ENCODE assay signal across 32 cellular contexts in the genomic region with DNA sequence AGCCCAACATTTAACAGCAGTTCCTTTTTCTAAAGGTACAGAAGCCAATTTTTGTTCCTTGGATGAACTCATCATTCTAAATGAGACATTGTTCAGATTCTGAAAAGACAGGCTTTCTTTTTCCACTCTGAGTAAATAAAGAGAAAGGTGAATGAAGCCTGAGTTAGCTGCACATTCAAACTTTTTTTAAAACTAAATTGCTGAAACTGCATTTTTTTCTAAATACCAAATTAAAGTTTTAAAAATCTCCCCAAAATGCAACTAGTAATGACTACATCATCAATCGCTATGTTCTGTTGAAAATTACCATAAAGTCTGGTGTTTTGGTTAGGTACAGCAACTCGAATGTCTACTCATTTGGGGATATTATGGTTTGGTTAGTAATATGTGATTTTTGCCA. TPM values are rescaled to one million over a fixed set of nuclear protein-coding genes. Genes with fewer than 3 reads are reported as not detected.
"Had no signal": no experiment of that assay in that cellular context is flagged by ENCODE, and none has a peak within 500 bp of the region (broad histone marks: within the 10 kb centered on the region; RNA-seq: fewer than 3 reads in every experiment).

No MANE protein-coding gene starts in this region.

- H3K27ac ChIP-seq: brain microvascular endothelial cell, coronary artery, dorsolateral prefrontal cortex, WERI-Rb-1 had no signal

- H3K4me1 Mint-ChIP-seq: endodermal cell had no signal

- H3K9me3 Mint-ChIP-seq: activated B cell treated with CpG ODN at 0.5 μM for 24 hours; activated CD4-positive, alpha-beta memory T cell treated with anti-CD3 and anti-CD28 coated beads, Interleukin-2, amount 10 ng/mL, durations not matched to agents 7 days and 5 days; activated CD4-positive, alpha-beta T cell treated with anti-CD3 and anti-CD28 coated beads, Interleukin-2, amount 10 ng/mL, durations not matched to agents 24 days and 14 days; activated T-cell treated with anti-CD3 and anti-CD28 coated beads, Interleukin-2, amount 50 U/mL, for 24 hours; activated T-cell treated with anti-CD3 and anti-CD28 coated beads, Interleukin-2, amount 50 U/mL, for 72 hours; central memory CD8-positive, alpha-beta T cell; dendritic cell treated with granulocyte-macrophage colony-stimulating factor and Interleukin-4, amounts not matched to agents 40 ng/mL and 50 ng/mL, for 4 days; endodermal cell; T-helper 2 cell treated with Interferon-gamma antibody and Interleukin-4, amounts not matched to agents 5 μg/mL and 100 μg/mL, for 36 hours had no signal

- FAIRE-seq: astrocyte, bronchial epithelial cell, frontal cortex had no signal

- H3K4me3 ChIP-seq: coronary artery, dorsolateral prefrontal cortex had no signal

- H3K4me3 Mint-ChIP-seq: activated B cell treated with CpG ODN at 0.5 μM for 24 hours; activated CD4-positive, alpha-beta memory T cell treated with anti-CD3 and anti-CD28 coated beads, Interleukin-2, amount 10 ng/mL, durations not matched to agents 7 days and 5 days; activated CD4-positive, alpha-beta T cell treated with anti-CD3 and anti-CD28 coated beads, Interleukin-2, amount 10 ng/mL, durations not matched to agents 24 days and 14 days; activated naive CD8-positive, alpha-beta T cell; activated T-cell treated with anti-CD3 and anti-CD28 coated beads, Interleukin-2, amount 50 U/mL, for 24 hours; activated T-cell treated with anti-CD3 and anti-CD28 coated beads, Interleukin-2, amount 50 U/mL, for 72 hours; central memory CD8-positive, alpha-beta T cell; dendritic cell treated with granulocyte-macrophage colony-stimulating factor and Interleukin-4, amounts not matched to agents 40 ng/mL and 50 ng/mL, for 4 days; endodermal cell; T-helper 17 cell; T-helper 2 cell treated with Interferon-gamma antibody and Interleukin-4, amounts not matched to agents 5 μg/mL and 100 μg/mL, for 36 hours had no signal

- H3K27ac Mint-ChIP-seq: activated B cell treated with CpG ODN at 0.5 μM for 24 hours; activated CD4-positive, alpha-beta memory T cell treated with anti-CD3 and anti-CD28 coated beads, Interleukin-2, amount 10 ng/mL, durations not matched to agents 7 days and 5 days; activated CD4-positive, alpha-beta T cell treated with anti-CD3 and anti-CD28 coated beads, Interleukin-2, amount 10 ng/mL, durations not matched to agents 24 days and 14 days; activated naive CD8-positive, alpha-beta T cell; activated T-cell treated with anti-CD3 and anti-CD28 coated beads, Interleukin-2, amount 50 U/mL, for 24 hours; activated T-cell treated with anti-CD3 and anti-CD28 coated beads, Interleukin-2, amount 50 U/mL, for 72 hours; dendritic cell treated with granulocyte-macrophage colony-stimulating factor and Interleukin-4, amounts not matched to agents 40 ng/mL and 50 ng/mL, for 4 days; endodermal cell; T-helper 17 cell; T-helper 2 cell treated with Interferon-gamma antibody and Interleukin-4, amounts not matched to agents 5 μg/mL and 100 μg/mL, for 36 hours had no signal

- ATAC-seq: esophagus mucosa, T-helper 17 cell had no signal

- DNase-seq: activated B cell treated with CpG ODN at 0.5 μM for 24 hours; activated CD4-positive, alpha-beta memory T cell treated with anti-CD3 and anti-CD28 coated beads, Interleukin-2, amount 10 ng/mL, durations not matched to agents 7 days and 5 days; activated CD4-positive, alpha-beta T cell treated with anti-CD3 and anti-CD28 coated beads, Interleukin-2, amount 10 ng/mL, durations not matched to agents 24 days and 14 days; activated CD8-positive, alpha-beta memory T cell treated with anti-CD3 and anti-CD28 coated beads, Interleukin-2, amount 50 U/mL, for 48 hours; activated effector memory CD4-positive, alpha-beta T cell treated with Interleukin-2 at 50 U/mL for 16 hours; activated gamma-delta T cell treated with Interleukin-2 at 50 U/mL for 16 hours; activated naive CD4-positive, alpha-beta T cell treated with anti-CD3 and anti-CD28 coated beads, Interleukin-2, amount 50 U/mL, for 16 hours; activated naive CD4-positive, alpha-beta T cell treated with Interleukin-2 at 50 U/mL for 16 hours; activated T-cell treated with anti-CD3 and anti-CD28 coated beads for 4 hours; activated T-cell treated with anti-CD3 and anti-CD28 coated beads, Interleukin-2, amount 50 U/mL, for 24 hours; activated T-cell treated with anti-CD3 and anti-CD28 coated beads, Interleukin-2, amount 50 U/mL, for 72 hours; amniotic stem cell; anterior cingulate cortex; brain microvascular endothelial cell; dorsolateral prefrontal cortex; effector memory CD4-positive, alpha-beta T cell; endodermal cell; foreskin fibroblast; head of caudate nucleus; T-helper 17 cell; T1000; WERI-Rb-1 had no signal

- H3K27me3 ChIP-seq: brain microvascular endothelial cell, dorsolateral prefrontal cortex had no signal

- H3K27me3 Mint-ChIP-seq: activated B cell treated with CpG ODN at 0.5 μM for 24 hours; activated CD4-positive, alpha-beta memory T cell treated with anti-CD3 and anti-CD28 coated beads, Interleukin-2, amount 10 ng/mL, durations not matched to agents 7 days and 5 days; activated CD4-positive, alpha-beta T cell treated with anti-CD3 and anti-CD28 coated beads, Interleukin-2, amount 10 ng/mL, durations not matched to agents 24 days and 14 days; activated naive CD8-positive, alpha-beta T cell; activated T-cell treated with anti-CD3 and anti-CD28 coated beads, Interleukin-2, amount 50 U/mL, for 24 hours; central memory CD8-positive, alpha-beta T cell; dendritic cell treated with granulocyte-macrophage colony-stimulating factor and Interleukin-4, amounts not matched to agents 40 ng/mL and 50 ng/mL, for 4 days; T-helper 17 cell had no signal

RNA-seq across cellular contexts. Expression of a gene that starts 42.3 kb away (rescaled TPM):
- total RNA-seq: epithelial cell of proximal tubule had no signal
